Comparison of ENCODE assay signal across 9 cellular contexts in genomic region chr12:92593734-92594402, GRCh38.
A peak's percentile ranks its signal among the peaks of the same experiment; 100 is the strongest.
DNase-seq lines count a peak whose midpoint lies in the region; ATAC-seq and TF ChIP-seq lines count a peak whose summit lies in the region.
"Had no signal": no experiment of that assay in that cellular context is flagged by ENCODE, and none has a peak within 500 bp of the region (broad histone marks: within the 10 kb centered on the region; RNA-seq: fewer than 3 reads in every experiment).

No MANE protein-coding gene starts in this region.

- no peaks in the 10 kb centered on the region for H3K79me2 ChIP-seq in HCT116 (ENCODE audit: insufficient read depth, low read length)

- no peaks in the 10 kb centered on the region for H4K20me1 ChIP-seq in HCT116 (ENCODE audit: insufficient read depth)

- DNase-seq in GDM1 (lab: John Stamatoyannopoulos, UW) (peak; percentile 55), HCT116 (ENCODE audit: low read depth, low spot score) (no peak), NAMALWA (ENCODE audit: low spot score) (peak; percentile 86), renal cortical epithelial cell (ENCODE audit: low read depth) (peak; percentile 86), mesenteric fat pad (ENCODE audit: low spot score) (no peak), NCI-H1417 treated with DMSO at 0.1 percent for 48 hours (lab: John Stamatoyannopoulos, UW) (no peak)
- peak; percentile 80 for DNase-seq in activated CD8-positive, alpha-beta memory T cell treated with anti-CD3 and anti-CD28 coated beads for 24 hours

- H3K9me2 ChIP-seq in HCT116 (ENCODE audit: insufficient read depth), result no peaks in the 10 kb centered on the region

- POLR2A ChIA-PET in HCT116 (lab: Charles Lee), result no interaction called here

- ATAC-seq in HCT116, result peak; percentile 34; the same call in 1 of the 2 replicates
- peak; percentile 91 for ATAC-seq in esophagus mucosa

- H3K36me3 ChIP-seq in HCT116 (ENCODE audit: control insufficient read depth in 1 of 2, insufficient read depth in 2 of 2, low read length in 2 of 2), result no peaks in the 10 kb centered on the region

- BruUV-seq in HCT116 (replicated peaks; lab: Mats Ljungman, UMichigan), result no TSS peak

- no peaks in the 10 kb centered on the region for H3K9me3 ChIP-seq in HCT116 (ENCODE audit: control insufficient read depth in 1 of 2, insufficient read depth in 1 of 2, low read depth in 1 of 2, low read length in 2 of 2)

- no peak overlapping the region for H3K9ac ChIP-seq in HCT116 (ENCODE audit: low read length)

- H3K27ac ChIP-seq in HCT116 (ENCODE audit: low read depth, low read length), result no peak overlapping the region
- H3K27ac ChIP-seq: SK-N-MC had no signal

- intact Hi-C loops in HCT116 (cut with micrococcal nuclease), result no loop called here

- no peak overlapping the region for H3K4me2 ChIP-seq in HCT116 (ENCODE audit: low read length)

- no peak overlapping the region for H2AFZ ChIP-seq in HCT116 (ENCODE audit: low read depth, low read length, poor library complexity, severe bottlenecking)

- no peaks in the 10 kb centered on the region for H3K27me3 ChIP-seq in HCT116 (ENCODE audit: insufficient read depth, low read length)

- no peak for TF ChIP-seq RAD21 in HCT116 (IDR thresholded peaks at IDR 0.05; ENCODE audit: low read depth)

- CTCF ChIA-PET in HCT116 (lab: Charles Lee), result no interaction called here

- no peak for TF ChIP-seq POLR2A in HCT116 (IDR thresholded peaks at IDR 0.05; ENCODE audit: borderline replicate concordance, extremely low read depth, insufficient read depth, insufficient read length)

- H3K4me1 ChIP-seq in HCT116 (ENCODE audit: control insufficient read depth in 1 of 2, insufficient read depth in 2 of 2, low read length in 2 of 2), result no peaks in the 10 kb centered on the region; a peak in 1 of 4 replicates

- TF ChIP-seq CTCF in HCT116 (IDR thresholded peaks at IDR 0.05 in 2 of 3, conservative IDR thresholded peaks at IDR 0.05 in 1 of 3; ENCODE audit: borderline replicate concordance in 1 of 3, insufficient read depth in 1 of 3, low read depth in 2 of 3, low read length in 2 of 3), result no peak

- RAD21 ChIA-PET in HCT116 (lab: Charles Lee; ENCODE audit: low non-redundant PET in 1 of 2, low total read pairs in 2 of 2, uncharacterized antibody in 2 of 2, unreplicated experiment in 2 of 2), result no interaction called here

- no peak overlapping the region for H3K4me3 ChIP-seq in HCT116 (replicated peaks in 1 of 2; ENCODE audit: low read depth in 1 of 2, low read length in 2 of 2)
- H3K4me3 ChIP-seq: SK-N-MC had no signal

TF ChIP-seq in HCT116, 20 proteins besides CTCF, POLR2A, EP300 and RAD21:
- TF ChIP-seq ATF3 (IDR thresholded peaks at IDR 0.05) (no peak), TCF7L2 (IDR thresholded peaks at IDR 0.05; ENCODE audit: borderline replicate concordance, extremely low read depth, insufficient read depth, insufficient read length) (peak; percentile 18)

Comparison
In these comparisons a context has a peak if more than half of its experiments do, and no peak if none do; other contexts are left out.
1. DNase-seq: peak in GDM1 (single experiment), NAMALWA (single experiment), activated CD8-positive, alpha-beta memory T cell treated with anti-CD3 and anti-CD28 coated beads for 24 hours (single experiment) and renal cortical epithelial cell (single experiment); none in HCT116 (single experiment), mesenteric fat pad (single experiment) and NCI-H1417 treated with DMSO at 0.1 percent for 48 hours (single experiment).